ENCODE assay signal across 31 cellular contexts in the genomic region with DNA sequence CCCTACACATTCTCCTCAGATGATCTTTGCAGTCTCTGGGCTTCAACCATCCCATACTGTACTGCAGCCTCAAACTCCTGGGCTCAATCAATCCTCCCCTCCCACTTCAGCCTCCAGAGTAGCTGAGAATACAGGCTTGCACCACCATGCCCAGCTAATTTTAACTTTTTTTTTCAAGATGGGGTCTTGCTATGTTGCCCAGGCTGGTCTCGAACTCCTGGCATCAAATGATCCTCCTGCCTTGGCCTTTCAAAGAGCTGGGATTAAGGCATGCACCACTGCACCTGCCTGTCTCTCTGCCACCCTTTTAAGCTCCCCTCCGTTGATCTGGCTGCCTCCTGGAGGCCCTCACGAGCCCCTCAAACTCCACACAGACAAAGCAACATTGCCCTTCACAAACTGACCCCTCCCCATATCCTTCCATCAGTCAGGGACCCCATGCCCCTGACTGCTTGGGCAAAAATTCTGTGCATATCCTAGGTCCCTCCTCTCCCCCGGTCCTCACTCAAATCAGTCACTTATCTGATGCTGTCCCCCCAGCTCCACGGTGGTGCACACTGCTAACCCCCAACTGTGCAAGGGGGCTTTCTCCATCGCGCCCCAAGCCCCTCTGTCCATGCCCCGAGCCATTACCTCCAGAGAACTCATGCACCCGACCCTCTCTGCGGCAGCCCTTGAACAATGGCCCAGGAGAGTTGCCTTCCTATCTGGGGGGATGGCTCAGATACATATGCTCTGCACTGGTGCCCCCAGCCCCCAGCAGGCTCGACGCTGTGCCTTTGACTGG.
"Had no signal": no experiment of that assay in that cellular context is flagged by ENCODE, and none has a peak within 500 bp of the region (broad histone marks: within the 10 kb centered on the region; RNA-seq: fewer than 3 reads in every experiment).

No MANE protein-coding gene starts in this region.

- H3K36me3 ChIP-seq: neutrophil, ovary, right lobe of liver, sigmoid colon, spleen, suprapubic skin, tibial artery, transverse colon, upper lobe of right lung, uterus had no signal

- DNase-seq: naive thymus-derived CD4-positive, alpha-beta T cell; nucleus accumbens; ovary; psoas muscle; right cardiac atrium; right lobe of liver; sigmoid colon; small intestine; spleen; stimulated activated CD4-positive, alpha-beta T cell treated with anti-CD3 and anti-CD28 coated beads, Interleukin-12 subunit alpha, Interleukin-12 subunit beta, amount 100 ng/mL, for 4 hours; stimulated activated CD4-positive, alpha-beta T cell treated with anti-CD3 and anti-CD28 coated beads, Interleukin-1b, Interleukin-23, amount 100 ng/mL, for 48 hours; stimulated activated CD4-positive, alpha-beta T cell treated with anti-CD3 and anti-CD28 coated beads, Interleukin-4, amount 100 ng/mL, for 1 hour; stimulated activated CD4-positive, alpha-beta T cell treated with anti-CD3 and anti-CD28 coated beads, Interleukin-4, amount 100 ng/mL, for 4 hours; stimulated activated CD8-positive, alpha-beta memory T cell treated with anti-CD3 and anti-CD28 coated beads, Interleukin-4, amount 100 ng/mL, for 48 hours; stimulated activated naive CD4-positive, alpha-beta T cell; stimulated activated naive CD8-positive, alpha-beta T cell treated with anti-CD3 and anti-CD28 coated beads, Interleukin-15, amount 100 ng/mL, for 72 hours; stimulated activated naive CD8-positive, alpha-beta T cell treated with anti-CD3 and anti-CD28 coated beads, Interleukin-15, Interleukin-2, amounts not matched to agents 100 U/mL and 50 U/mL, for 24 hours; substantia nigra; testis; tibial artery; transverse colon; upper lobe of right lung; uterus had no signal

- ATAC-seq: naive thymus-derived CD4-positive, alpha-beta T cell; psoas muscle; right cardiac atrium; right lobe of liver; stimulated activated memory B cell treated with anti-CD40 and anti-IgM and Interleukin-4, amounts not matched to agents 10 μg/mL and 1 μg/mL and 100 μg/mL, for 72 hours; stimulated activated naive CD8-positive, alpha-beta T cell treated with anti-CD3 and anti-CD28 coated beads, Interleukin-15, amount 100 ng/mL, for 72 hours; stimulated activated naive CD8-positive, alpha-beta T cell treated with anti-CD3 and anti-CD28 coated beads, Interleukin-15, Interleukin-2, amounts not matched to agents 100 U/mL and 50 U/mL, for 24 hours; upper lobe of right lung had no signal

- H3K27me3 ChIP-seq: ovary, right lobe of liver, testis, transverse colon, upper lobe of right lung, uterus had no signal

- H3K27ac ChIP-seq: neutrophil, ovary, parathyroid adenoma, psoas muscle, right lobe of liver, sigmoid colon, spleen, suprapubic skin, testis, tibial artery, transverse colon, upper lobe of right lung, uterus had no signal

- H3K27ac Mint-ChIP-seq: naive thymus-derived CD4-positive, alpha-beta T cell; nephron; progenitor cell of endocrine pancreas; stimulated activated memory B cell treated with anti-CD40 and anti-IgM and Interleukin-4, amounts not matched to agents 10 μg/mL and 1 μg/mL and 100 μg/mL, for 72 hours; stimulated activated naive CD8-positive, alpha-beta T cell treated with anti-CD3 and anti-CD28 coated beads, Interleukin-15, amount 100 ng/mL, for 72 hours; type B pancreatic cell had no signal

- H3K4me1 Mint-ChIP-seq: nephron; neural crest cell; stimulated activated memory B cell treated with anti-CD40 and anti-IgM and Interleukin-4, amounts not matched to agents 10 μg/mL and 1 μg/mL and 100 μg/mL, for 72 hours had no signal

- H3K36me3 Mint-ChIP-seq: naive thymus-derived CD4-positive, alpha-beta T cell; stimulated activated memory B cell treated with anti-CD40 and anti-IgM and Interleukin-4, amounts not matched to agents 10 μg/mL and 1 μg/mL and 100 μg/mL, for 72 hours; type B pancreatic cell had no signal

- H3K4me3 Mint-ChIP-seq: nephron; neural crest cell; stimulated activated memory B cell treated with anti-CD40 and anti-IgM and Interleukin-4, amounts not matched to agents 10 μg/mL and 1 μg/mL and 100 μg/mL, for 72 hours; stimulated activated naive CD8-positive, alpha-beta T cell treated with anti-CD3 and anti-CD28 coated beads, Interleukin-15, amount 100 ng/mL, for 72 hours; type B pancreatic cell had no signal

- H3K79me2 ChIP-seq: parathyroid adenoma had no signal

- H2AFZ ChIP-seq: parathyroid adenoma had no signal

- H3K4me3 ChIP-seq: ovary, psoas muscle, right lobe of liver, sigmoid colon, spleen, suprapubic skin, testis, tibial artery, transverse colon, upper lobe of right lung, uterus had no signal

- H3K9me3 ChIP-seq: neutrophil, ovary, psoas muscle, right lobe of liver, sigmoid colon, spleen, suprapubic skin, testis, tibial artery, transverse colon, upper lobe of right lung, uterus had no signal

- FAIRE-seq: small intestine had no signal

- H3K4me1 ChIP-seq: parathyroid adenoma, psoas muscle, right lobe of liver, sigmoid colon, spleen, testis, tibial artery, transverse colon, upper lobe of right lung, uterus had no signal

- H3K9me3 Mint-ChIP-seq: nephron; neural crest cell; stimulated activated memory B cell treated with anti-CD40 and anti-IgM and Interleukin-4, amounts not matched to agents 10 μg/mL and 1 μg/mL and 100 μg/mL, for 72 hours; stimulated activated naive CD8-positive, alpha-beta T cell treated with anti-CD3 and anti-CD28 coated beads, Interleukin-15, amount 100 ng/mL, for 72 hours; type B pancreatic cell had no signal

- H3K9ac ChIP-seq: parathyroid adenoma had no signal
